In genomic region chr1:23263380-23263887, GRCh38 we compare ENCODE assay signal across 14 cellular contexts. TPM values are rescaled to one million over a fixed set of nuclear protein-coding genes. Genes with fewer than 3 reads are reported as not detected.
DNase-seq lines count a peak whose midpoint lies in the region; ATAC-seq, FAIRE-seq and TF ChIP-seq lines count a peak whose summit lies in the region.
"Had no signal": no experiment of that assay in that cellular context is flagged by ENCODE, and none has a peak within 500 bp of the region (broad histone marks: within the 10 kb centered on the region; RNA-seq: fewer than 3 reads in every experiment).

No MANE protein-coding gene starts in this region.

- peaks cover 29% of the 10 kb centered on the region for H3K4me1 Mint-ChIP-seq in GM23338
- H3K4me1 Mint-ChIP-seq in stimulated activated naive CD8-positive, alpha-beta T cell treated with anti-CD3 and anti-CD28 coated beads, Interleukin-15, amount 100 ng/mL, for 72 hours: no peaks in the 10 kb centered on the region
- no peaks in the 10 kb centered on the region for H3K4me1 Mint-ChIP-seq in activated naive CD8-positive, alpha-beta T cell treated with anti-CD3 and anti-CD28 coated beads, Interleukin-2, amount 50 U/mL, for 24 hours
- H3K4me1 Mint-ChIP-seq: CD4-positive, CD25-positive, alpha-beta regulatory T cell had no signal

- H3K27me3 ChIP-seq in GM23338 (ENCODE audit: insufficient read depth) (no peaks in the 10 kb centered on the region), NT2/D1 (ENCODE audit: insufficient read depth, insufficient read length) (peaks cover 15% of the 10 kb centered on the region), iPS-20b (ENCODE audit: insufficient read depth, low read length) (no peaks in the 10 kb centered on the region)

- H3K4me1 ChIP-seq in A549 (peaks cover 11% of the 10 kb centered on the region), GM23338 (ENCODE audit: insufficient read depth) (peaks cover 38% of the 10 kb centered on the region), NT2/D1 (ENCODE audit: insufficient read depth, insufficient read length) (peaks cover under 1% of the 10 kb centered on the region), iPS-20b (ENCODE audit: insufficient read depth, low read length) (peaks cover 13% of the 10 kb centered on the region; the same call in 1 of the 2 replicates)

- WGBS in A549 (ENCODE audit: missing lambda C conversion rate): 57% methylated on average over 3 of the region's 3 CpGs

- CTCF ChIA-PET in A549 (lab: Yijun Ruan, JAX): interaction anchor here (0.7 to 2.3 kb wide), 5 partner anchors 8 to 122 kb away, joined by 3 to 6 read pairs (median 3); partner anchors contain the start of gene HTR1D

- ATAC-seq in A549 (peak; percentile 39 to 68; a peak in 5 of 6 replicates), GM23338 (peak; percentile 92), HG02588 (IDR thresholded peaks at IDR 0.05; ENCODE audit: unreplicated experiment) (no peak)
- no peak for ATAC-seq in stimulated activated naive CD8-positive, alpha-beta T cell treated with anti-CD3 and anti-CD28 coated beads, Interleukin-15, amount 100 ng/mL, for 72 hours
- ATAC-seq in activated naive CD8-positive, alpha-beta T cell treated with anti-CD3 and anti-CD28 coated beads, Interleukin-2, amount 50 U/mL, for 24 hours: no peak

- H3K4me3 ChIP-seq in A549 (no peak overlapping the region), GM23338 (peak overlapping the region; percentile 35), NT2/D1 (ENCODE audit: insufficient read length, low read depth) (no peak overlapping the region), iPS-20b (ENCODE audit: low read length) (peak overlapping the region; percentile 45)

- no peak overlapping the region for H2AFZ ChIP-seq in GM23338

- H3K27ac Mint-ChIP-seq in GM23338: peak overlapping the region; percentile 78
- H3K27ac Mint-ChIP-seq in stimulated activated naive CD8-positive, alpha-beta T cell treated with anti-CD3 and anti-CD28 coated beads, Interleukin-15, amount 100 ng/mL, for 72 hours: no peak overlapping the region
- no peak overlapping the region for H3K27ac Mint-ChIP-seq in activated naive CD8-positive, alpha-beta T cell treated with anti-CD3 and anti-CD28 coated beads, Interleukin-2, amount 50 U/mL, for 24 hours
- H3K27ac Mint-ChIP-seq: CD4-positive, CD25-positive, alpha-beta regulatory T cell had no signal

- TF ChIP-seq RAD21 in A549 (conservative IDR thresholded peaks at IDR 0.05 in 1 of 2, IDR thresholded peaks at IDR 0.05 in 1 of 2): no peak

- peaks cover 8% of the 10 kb centered on the region; the same call in 1 of the 2 replicates for H3F3A ChIP-seq in GM23338 (replicated peaks; ENCODE audit: low read depth)

- POLR2A ChIA-PET in A549 (lab: Yijun Ruan, JAX): no interaction called here

- FAIRE-seq in A549 (lab: Jason Lieb, UNC): no peak
- FAIRE-seq: A204.1 had no signal

- H3K4me3 Mint-ChIP-seq in GM23338: peak overlapping the region; percentile 44
- no peak overlapping the region for H3K4me3 Mint-ChIP-seq in stimulated activated naive CD8-positive, alpha-beta T cell treated with anti-CD3 and anti-CD28 coated beads, Interleukin-15, amount 100 ng/mL, for 72 hours
- H3K4me3 Mint-ChIP-seq in activated naive CD8-positive, alpha-beta T cell treated with anti-CD3 and anti-CD28 coated beads, Interleukin-2, amount 50 U/mL, for 24 hours: no peak overlapping the region
- H3K4me3 Mint-ChIP-seq: CD4-positive, CD25-positive, alpha-beta regulatory T cell had no signal

- H3K9me3 ChIP-seq in A549 (no peaks in the 10 kb centered on the region), NT2/D1 (ENCODE audit: insufficient read depth, low read length) (no peaks in the 10 kb centered on the region), iPS-20b (ENCODE audit: insufficient read depth, low read depth, low read length) (no peaks in the 10 kb centered on the region)

- TF ChIP-seq EP300 in A549 (IDR thresholded peaks at IDR 0.05): no peak

- no peaks in the 10 kb centered on the region for H3K9me2 ChIP-seq in GM23338 (ENCODE audit: insufficient read depth)

- H3K36me3 Mint-ChIP-seq in GM23338 (ENCODE audit: low read depth): peaks cover under 1% of the 10 kb centered on the region; the same call in 1 of the 3 replicates
- H3K36me3 Mint-ChIP-seq in activated naive CD8-positive, alpha-beta T cell treated with anti-CD3 and anti-CD28 coated beads, Interleukin-2, amount 50 U/mL, for 24 hours (ENCODE audit: low read depth): no peaks in the 10 kb centered on the region
- H3K36me3 Mint-ChIP-seq: CD4-positive, CD25-positive, alpha-beta regulatory T cell had no signal

- H3K27ac ChIP-seq in A549 (peak overlapping the region in 1 of 2 experiments; percentile 43; a peak in 2 of 6 replicates), GM23338 (ENCODE audit: low read depth) (peak overlapping the region; percentile 97), iPS-20b (ENCODE audit: low read length) (peak overlapping the region; percentile 55)

- H3K4me2 ChIP-seq in A549: peak overlapping the region; percentile 22; the same call in 2 of the 3 replicates
- H3K4me2 ChIP-seq in GM23338: peak overlapping the region; percentile 47

- no peaks in the 10 kb centered on the region for H4K20me1 ChIP-seq in GM23338 (replicated peaks; ENCODE audit: insufficient read depth)

- H3K36me3 ChIP-seq in GM23338 (ENCODE audit: insufficient read depth) (no peaks in the 10 kb centered on the region), NT2/D1 (ENCODE audit: insufficient read depth, insufficient read length, low read length) (no peaks in the 10 kb centered on the region), iPS-20b (ENCODE audit: insufficient read depth, low read depth, low read length) (no peaks in the 10 kb centered on the region)

- H3K9ac ChIP-seq in NT2/D1 (ENCODE audit: insufficient read length, low read depth) (no peak overlapping the region), iPS-20b (ENCODE audit: low read depth, low read length) (peak overlapping the region; percentile 4; the same call in 1 of the 2 replicates)

- DNase-seq in A549 (ENCODE audit: low read depth in 1 of 2, low spot score in 1 of 2) (peak in 1 of 2 experiments; percentile 23), GM23338 (ENCODE audit: low spot score) (peak; percentile 68), NT2/D1 (ENCODE audit: low read depth, low spot score) (peak; percentile 85), COR-L47 (lab: John Stamatoyannopoulos, UW) (no peak)
- no peak for DNase-seq in stimulated activated naive CD8-positive, alpha-beta T cell treated with anti-CD3 and anti-CD28 coated beads, Interleukin-15, amount 100 ng/mL, for 72 hours
- DNase-seq in activated naive CD8-positive, alpha-beta T cell treated with anti-CD3 and anti-CD28 coated beads, Interleukin-2, amount 50 U/mL, for 24 hours: no peak
- DNase-seq: CD4-positive, CD25-positive, alpha-beta regulatory T cell; HCEC 1CT; MV-4-11; NCI-H1694; SIG-M5 had no signal

- H3K27me3 Mint-ChIP-seq in GM23338 (ENCODE audit: insufficient read depth, low read depth, poor library complexity): peaks cover 7% of the 10 kb centered on the region
- H3K27me3 Mint-ChIP-seq in stimulated activated naive CD8-positive, alpha-beta T cell treated with anti-CD3 and anti-CD28 coated beads, Interleukin-15, amount 100 ng/mL, for 72 hours: no peaks in the 10 kb centered on the region
- no peaks in the 10 kb centered on the region for H3K27me3 Mint-ChIP-seq in activated naive CD8-positive, alpha-beta T cell treated with anti-CD3 and anti-CD28 coated beads, Interleukin-2, amount 50 U/mL, for 24 hours
- H3K27me3 Mint-ChIP-seq: CD4-positive, CD25-positive, alpha-beta regulatory T cell had no signal

- no peak for TF ChIP-seq CTCF in A549 (IDR thresholded peaks at IDR 0.05)
- no peak for TF ChIP-seq CTCF in GM23338 (conservative IDR thresholded peaks at IDR 0.05; ENCODE audit: low read depth in 2 of 2)

- no peaks in the 10 kb centered on the region for H3K79me2 ChIP-seq in GM23338 (replicated peaks; ENCODE audit: insufficient read depth)

- peaks cover 1% of the 10 kb centered on the region; the same call in 2 of the 3 replicates for H3K9me3 Mint-ChIP-seq in GM23338
- no peaks in the 10 kb centered on the region for H3K9me3 Mint-ChIP-seq in stimulated activated naive CD8-positive, alpha-beta T cell treated with anti-CD3 and anti-CD28 coated beads, Interleukin-15, amount 100 ng/mL, for 72 hours
- H3K9me3 Mint-ChIP-seq in activated naive CD8-positive, alpha-beta T cell treated with anti-CD3 and anti-CD28 coated beads, Interleukin-2, amount 50 U/mL, for 24 hours: no peaks in the 10 kb centered on the region
- H3K9me3 Mint-ChIP-seq: CD4-positive, CD25-positive, alpha-beta regulatory T cell had no signal

- no peak for TF ChIP-seq POLR2A in A549 (IDR thresholded peaks at IDR 0.05; ENCODE audit: low read length)

TF ChIP-seq in A549, 52 proteins besides CTCF, POLR2A, EP300 and RAD21 (continues in another document):
- TF ChIP-seq CBX2 (IDR thresholded peaks at IDR 0.05; ENCODE audit: borderline replicate concordance, low read depth) (no peak), RNF2 (IDR thresholded peaks at IDR 0.05; ENCODE audit: borderline replicate concordance, low read depth) (no peak), E2F6 (IDR thresholded peaks at IDR 0.05; ENCODE audit: borderline replicate concordance, low read depth) (no peak), HOXB13 (CRISPR knock-in tag; IDR thresholded peaks at IDR 0.05; ENCODE audit: low read depth) (no peak)

RNA-seq across cellular contexts. Expression of gene HTR1D, which starts 46.1 kb away (rescaled TPM):
- 8.5 and 11.2 TPM in 2 replicates for polyA plus RNA-seq in A549 (2011; rRNA removed)
- 7.0 and 9.9 TPM in 2 replicates for polyA plus RNA-seq in A549 (2012; cell fraction: cytosol; rRNA removed)
- 7.2 TPM in 2 replicates for polyA plus RNA-seq in A549 (2012; cell fraction: nucleus; rRNA removed)
- polyA plus RNA-seq in A549 (2017; fragmentation: RNase III; extraction: RNeasy Plus Mini Kit Qiagen cat#74134 plus additional on column Dnase treatment): 7.5 to 11.4 TPM (median 9.4 TPM) in 3 replicates
- polyA minus RNA-seq in A549 (2011; rRNA and poly(A)+ RNA removed): 11.4 and 11.6 TPM in 2 replicates
- 4.1 and 4.7 TPM in 2 replicates for total RNA-seq in GM23338 (2014; rRNA removed; shearing (Covaris generic))
- 2.1 and 2.4 TPM in 2 replicates for polyA plus RNA-seq in GM23338 (2016; fragmentation: Nextera tagmentation; extraction: Ambion mirVana)
- total RNA-seq: CD4-positive, CD25-positive, alpha-beta regulatory T cell had no signal
- polyA plus RNA-seq: CD4-positive, CD25-positive, alpha-beta regulatory T cell had no signal

Comparison
In these comparisons a context has a peak if more than half of its experiments do, and no peak if none do; other contexts are left out.
1. ATAC-seq: peak in A549 (2 of 2) and GM23338 (single experiment); none in HG02588 (single experiment), stimulated activated naive CD8-positive, alpha-beta T cell treated with anti-CD3 and anti-CD28 coated beads, Interleukin-15, amount 100 ng/mL, for 72 hours (single experiment) and activated naive CD8-positive, alpha-beta T cell treated with anti-CD3 and anti-CD28 coated beads, Interleukin-2, amount 50 U/mL, for 24 hours (single experiment).
2. DNase-seq: peak in GM23338 (single experiment) and NT2/D1 (single experiment); none in COR-L47 (single experiment), stimulated activated naive CD8-positive, alpha-beta T cell treated with anti-CD3 and anti-CD28 coated beads, Interleukin-15, amount 100 ng/mL, for 72 hours (0 of 2) and activated naive CD8-positive, alpha-beta T cell treated with anti-CD3 and anti-CD28 coated beads, Interleukin-2, amount 50 U/mL, for 24 hours (single experiment).
3. H3K4me3 ChIP-seq: peak in GM23338 (single experiment) and iPS-20b (single experiment); none in A549 (single experiment) and NT2/D1 (single experiment).